In the genomic region with DNA sequence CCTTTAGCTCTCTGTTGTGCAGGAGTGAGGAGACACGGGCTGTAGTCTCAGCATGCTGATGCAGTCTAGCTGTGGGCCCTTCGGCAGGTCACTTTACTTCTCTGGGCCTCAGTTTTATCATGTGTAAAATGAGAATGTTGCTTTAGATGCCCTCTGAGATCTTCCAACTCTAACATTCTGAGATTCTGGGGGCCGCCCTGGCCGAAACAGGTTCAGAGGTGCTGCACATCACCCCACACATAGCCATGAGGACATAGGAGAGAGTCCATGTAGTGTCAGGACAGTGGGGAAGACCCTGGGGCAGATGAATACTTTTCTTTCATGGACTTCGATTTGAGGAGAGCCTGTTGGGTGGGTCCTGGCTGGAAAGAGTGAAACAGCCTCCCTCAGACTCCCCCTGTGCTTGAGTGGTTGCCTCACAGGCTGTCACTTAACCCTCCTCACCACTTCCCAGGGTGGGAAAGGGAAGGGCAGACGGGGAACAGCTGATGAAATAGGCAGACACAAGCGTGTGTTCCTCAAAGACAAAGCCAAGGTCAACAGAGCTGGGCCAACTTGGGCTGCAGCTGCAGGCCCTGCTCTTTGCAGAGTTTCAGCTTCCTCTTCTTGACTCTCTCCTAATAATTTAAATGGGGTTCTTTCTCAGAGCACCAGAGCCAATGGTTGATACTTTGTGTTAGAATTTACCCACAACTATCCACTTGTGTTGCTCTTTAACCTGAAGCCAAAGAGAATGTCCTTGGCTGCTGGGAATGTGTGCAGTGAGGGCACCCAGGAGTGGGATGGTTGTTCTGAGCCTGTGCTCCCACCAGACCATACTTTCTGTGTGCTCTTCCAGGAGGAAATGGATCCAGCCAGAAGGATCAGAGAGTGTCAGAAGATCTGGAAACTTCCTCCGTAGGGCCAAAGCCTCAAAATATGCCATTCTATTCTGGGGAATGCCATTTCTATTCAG, we compare ENCODE assay signal across 1 cellular context.
TF ChIP-seq lines count a peak whose summit lies in the region.

No MANE protein-coding gene starts in this region.

TF ChIP-seq in HepG2, 621 proteins besides CTCF, POLR2A, EP300 and RAD21 (continued from another document and continues in another):
- TF ChIP-seq ZNF879 (CRISPR knock-in tag; IDR thresholded peaks at IDR 0.05) (no peak), YEATS4 (CRISPR knock-in tag; IDR thresholded peaks at IDR 0.05; ENCODE audit: borderline replicate concordance) (no peak), ELF1 (CRISPR knock-in tag; IDR thresholded peaks at IDR 0.05) (no peak; the same call in 1 of the 2 replicates), RNF2 (conservative IDR thresholded peaks at IDR 0.05; ENCODE audit: low read depth) (no peak), NFIC (IDR thresholded peaks at IDR 0.05; ENCODE audit: low read length) (no peak), ATM (IDR thresholded peaks at IDR 0.05; ENCODE audit: borderline replicate concordance) (no peak), ZNF451 (CRISPR knock-in tag; IDR thresholded peaks at IDR 0.05) (no peak), ZNF550 (CRISPR knock-in tag; IDR thresholded peaks at IDR 0.05; ENCODE audit: borderline replicate concordance) (no peak), ADNP (CRISPR knock-in tag; IDR thresholded peaks at IDR 0.05) (no peak), FOXP1 (IDR thresholded peaks at IDR 0.05) (no peak), FOXP1 (CRISPR knock-in tag; IDR thresholded peaks at IDR 0.05) (no peak), POLR2AphosphoS2 (IDR thresholded peaks at IDR 0.05; ENCODE audit: low read depth, low read length) (no peak), RXRA (CRISPR knock-in tag; IDR thresholded peaks at IDR 0.05) (0 out of 2 replicates have a peak, but pooled peaks have one; percentile 35), PRMT3 (CRISPR knock-in tag; IDR thresholded peaks at IDR 0.05; ENCODE audit: borderline replicate concordance, low read depth) (no peak), U2AF2 (IDR thresholded peaks at IDR 0.05; ENCODE audit: low read depth, low read length) (no peak), TAF1 (CRISPR knock-in tag; IDR thresholded peaks at IDR 0.05) (no peak), CBX5 (CRISPR knock-in tag; IDR thresholded peaks at IDR 0.05; ENCODE audit: borderline replicate concordance) (no peak), HMG20A (CRISPR knock-in tag; IDR thresholded peaks at IDR 0.05; ENCODE audit: borderline replicate concordance) (peak; percentile 48; the same call in 1 of the 2 replicates), NFKB2 (CRISPR knock-in tag; IDR thresholded peaks at IDR 0.05; ENCODE audit: borderline replicate concordance) (no peak), PLRG1 (conservative IDR thresholded peaks at IDR 0.05) (no peak), ZNF343 (CRISPR knock-in tag; IDR thresholded peaks at IDR 0.05) (no peak), KDM1A (CRISPR knock-in tag; IDR thresholded peaks at IDR 0.05) (no peak), HNF4G (IDR thresholded peaks at IDR 0.05; ENCODE audit: borderline replicate concordance, low read depth, low read length) (no peak), HNF4G (CRISPR knock-in tag; IDR thresholded peaks at IDR 0.05; ENCODE audit: borderline replicate concordance, low read depth) (no peak), FLYWCH1 (CRISPR knock-in tag; IDR thresholded peaks at IDR 0.05) (no peak), ZFP62 (CRISPR knock-in tag; IDR thresholded peaks at IDR 0.05) (no peak), MIER2 (CRISPR knock-in tag; IDR thresholded peaks at IDR 0.05) (no peak), ZSCAN21 (CRISPR knock-in tag; IDR thresholded peaks at IDR 0.05; ENCODE audit: borderline replicate concordance) (no peak), ZNF572 (CRISPR knock-in tag; IDR thresholded peaks at IDR 0.05) (no peak), AGO2 (optimal IDR thresholded peaks at IDR 0.05; ENCODE audit: low read depth, low read length) (no peak), SALL1 (CRISPR knock-in tag; IDR thresholded peaks at IDR 0.05) (peak; percentile 81), BCL6 (CRISPR knock-in tag; IDR thresholded peaks at IDR 0.05) (peak; percentile 89)
- TF ChIP-seq, protein P1, sequence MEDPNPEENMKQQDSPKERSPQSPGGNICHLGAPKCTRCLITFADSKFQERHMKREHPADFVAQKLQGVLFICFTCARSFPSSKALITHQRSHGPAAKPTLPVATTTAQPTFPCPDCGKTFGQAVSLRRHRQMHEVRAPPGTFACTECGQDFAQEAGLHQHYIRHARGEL (CRISPR knock-in tag; IDR thresholded peaks at IDR 0.05), result no peak
- TF ChIP-seq, protein P2, sequence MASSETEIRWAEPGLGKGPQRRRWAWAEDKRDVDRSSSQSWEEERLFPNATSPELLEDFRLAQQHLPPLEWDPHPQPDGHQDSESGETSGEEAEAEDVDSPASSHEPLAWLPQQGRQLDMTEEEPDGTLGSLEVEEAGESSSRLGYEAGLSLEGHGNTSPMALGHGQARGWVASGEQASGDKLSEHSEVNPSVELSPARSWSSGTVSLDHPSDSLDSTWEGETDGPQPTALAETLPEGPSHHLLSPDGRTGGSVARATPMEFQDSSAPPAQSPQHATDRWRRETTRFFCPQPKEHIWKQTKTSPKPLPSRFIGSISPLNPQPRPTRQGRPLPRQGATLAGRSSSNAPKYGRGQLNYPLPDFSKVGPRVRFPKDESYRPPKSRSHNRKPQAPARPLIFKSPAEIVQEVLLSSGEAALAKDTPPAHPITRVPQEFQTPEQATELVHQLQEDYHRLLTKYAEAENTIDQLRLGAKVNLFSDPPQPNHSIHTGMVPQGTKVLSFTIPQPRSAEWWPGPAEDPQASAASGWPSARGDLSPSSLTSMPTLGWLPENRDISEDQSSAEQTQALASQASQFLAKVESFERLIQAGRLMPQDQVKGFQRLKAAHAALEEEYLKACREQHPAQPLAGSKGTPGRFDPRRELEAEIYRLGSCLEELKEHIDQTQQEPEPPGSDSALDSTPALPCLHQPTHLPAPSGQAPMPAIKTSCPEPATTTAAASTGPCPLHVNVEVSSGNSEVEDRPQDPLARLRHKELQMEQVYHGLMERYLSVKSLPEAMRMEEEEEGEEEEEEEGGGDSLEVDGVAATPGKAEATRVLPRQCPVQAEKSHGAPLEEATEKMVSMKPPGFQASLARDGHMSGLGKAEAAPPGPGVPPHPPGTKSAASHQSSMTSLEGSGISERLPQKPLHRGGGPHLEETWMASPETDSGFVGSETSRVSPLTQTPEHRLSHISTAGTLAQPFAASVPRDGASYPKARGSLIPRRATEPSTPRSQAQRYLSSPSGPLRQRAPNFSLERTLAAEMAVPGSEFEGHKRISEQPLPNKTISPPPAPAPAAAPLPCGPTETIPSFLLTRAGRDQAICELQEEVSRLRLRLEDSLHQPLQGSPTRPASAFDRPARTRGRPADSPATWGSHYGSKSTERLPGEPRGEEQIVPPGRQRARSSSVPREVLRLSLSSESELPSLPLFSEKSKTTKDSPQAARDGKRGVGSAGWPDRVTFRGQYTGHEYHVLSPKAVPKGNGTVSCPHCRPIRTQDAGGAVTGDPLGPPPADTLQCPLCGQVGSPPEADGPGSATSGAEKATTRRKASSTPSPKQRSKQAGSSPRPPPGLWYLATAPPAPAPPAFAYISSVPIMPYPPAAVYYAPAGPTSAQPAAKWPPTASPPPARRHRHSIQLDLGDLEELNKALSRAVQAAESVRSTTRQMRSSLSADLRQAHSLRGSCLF (CRISPR knock-in tag; IDR thresholded peaks at IDR 0.05; ENCODE audit: borderline replicate concordance), result no peak
- TF ChIP-seq, protein P3, sequence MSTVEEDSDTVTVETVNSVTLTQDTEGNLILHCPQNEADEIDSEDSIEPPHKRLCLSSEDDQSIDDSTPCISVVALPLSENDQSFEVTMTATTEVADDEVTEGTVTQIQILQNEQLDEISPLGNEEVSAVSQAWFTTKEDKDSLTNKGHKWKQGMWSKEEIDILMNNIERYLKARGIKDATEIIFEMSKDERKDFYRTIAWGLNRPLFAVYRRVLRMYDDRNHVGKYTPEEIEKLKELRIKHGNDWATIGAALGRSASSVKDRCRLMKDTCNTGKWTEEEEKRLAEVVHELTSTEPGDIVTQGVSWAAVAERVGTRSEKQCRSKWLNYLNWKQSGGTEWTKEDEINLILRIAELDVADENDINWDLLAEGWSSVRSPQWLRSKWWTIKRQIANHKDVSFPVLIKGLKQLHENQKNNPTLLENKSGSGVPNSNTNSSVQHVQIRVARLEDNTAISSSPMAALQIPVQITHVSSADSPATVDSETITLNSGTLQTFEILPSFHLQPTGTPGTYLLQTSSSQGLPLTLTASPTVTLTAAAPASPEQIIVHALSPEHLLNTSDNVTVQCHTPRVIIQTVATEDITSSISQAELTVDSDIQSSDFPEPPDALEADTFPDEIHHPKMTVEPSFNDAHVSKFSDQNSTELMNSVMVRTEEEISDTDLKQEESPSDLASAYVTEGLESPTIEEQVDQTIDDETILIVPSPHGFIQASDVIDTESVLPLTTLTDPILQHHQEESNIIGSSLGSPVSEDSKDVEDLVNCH (CRISPR knock-in tag; IDR thresholded peaks at IDR 0.05), result no peak
- TF ChIP-seq, protein P4, sequence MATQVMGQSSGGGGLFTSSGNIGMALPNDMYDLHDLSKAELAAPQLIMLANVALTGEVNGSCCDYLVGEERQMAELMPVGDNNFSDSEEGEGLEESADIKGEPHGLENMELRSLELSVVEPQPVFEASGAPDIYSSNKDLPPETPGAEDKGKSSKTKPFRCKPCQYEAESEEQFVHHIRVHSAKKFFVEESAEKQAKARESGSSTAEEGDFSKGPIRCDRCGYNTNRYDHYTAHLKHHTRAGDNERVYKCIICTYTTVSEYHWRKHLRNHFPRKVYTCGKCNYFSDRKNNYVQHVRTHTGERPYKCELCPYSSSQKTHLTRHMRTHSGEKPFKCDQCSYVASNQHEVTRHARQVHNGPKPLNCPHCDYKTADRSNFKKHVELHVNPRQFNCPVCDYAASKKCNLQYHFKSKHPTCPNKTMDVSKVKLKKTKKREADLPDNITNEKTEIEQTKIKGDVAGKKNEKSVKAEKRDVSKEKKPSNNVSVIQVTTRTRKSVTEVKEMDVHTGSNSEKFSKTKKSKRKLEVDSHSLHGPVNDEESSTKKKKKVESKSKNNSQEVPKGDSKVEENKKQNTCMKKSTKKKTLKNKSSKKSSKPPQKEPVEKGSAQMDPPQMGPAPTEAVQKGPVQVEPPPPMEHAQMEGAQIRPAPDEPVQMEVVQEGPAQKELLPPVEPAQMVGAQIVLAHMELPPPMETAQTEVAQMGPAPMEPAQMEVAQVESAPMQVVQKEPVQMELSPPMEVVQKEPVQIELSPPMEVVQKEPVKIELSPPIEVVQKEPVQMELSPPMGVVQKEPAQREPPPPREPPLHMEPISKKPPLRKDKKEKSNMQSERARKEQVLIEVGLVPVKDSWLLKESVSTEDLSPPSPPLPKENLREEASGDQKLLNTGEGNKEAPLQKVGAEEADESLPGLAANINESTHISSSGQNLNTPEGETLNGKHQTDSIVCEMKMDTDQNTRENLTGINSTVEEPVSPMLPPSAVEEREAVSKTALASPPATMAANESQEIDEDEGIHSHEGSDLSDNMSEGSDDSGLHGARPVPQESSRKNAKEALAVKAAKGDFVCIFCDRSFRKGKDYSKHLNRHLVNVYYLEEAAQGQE (IDR thresholded peaks at IDR 0.05; ENCODE audit: borderline replicate concordance in 1 of 2, low read depth in 1 of 2, low read length in 2 of 2), result no peak
- TF ChIP-seq, protein P5, sequence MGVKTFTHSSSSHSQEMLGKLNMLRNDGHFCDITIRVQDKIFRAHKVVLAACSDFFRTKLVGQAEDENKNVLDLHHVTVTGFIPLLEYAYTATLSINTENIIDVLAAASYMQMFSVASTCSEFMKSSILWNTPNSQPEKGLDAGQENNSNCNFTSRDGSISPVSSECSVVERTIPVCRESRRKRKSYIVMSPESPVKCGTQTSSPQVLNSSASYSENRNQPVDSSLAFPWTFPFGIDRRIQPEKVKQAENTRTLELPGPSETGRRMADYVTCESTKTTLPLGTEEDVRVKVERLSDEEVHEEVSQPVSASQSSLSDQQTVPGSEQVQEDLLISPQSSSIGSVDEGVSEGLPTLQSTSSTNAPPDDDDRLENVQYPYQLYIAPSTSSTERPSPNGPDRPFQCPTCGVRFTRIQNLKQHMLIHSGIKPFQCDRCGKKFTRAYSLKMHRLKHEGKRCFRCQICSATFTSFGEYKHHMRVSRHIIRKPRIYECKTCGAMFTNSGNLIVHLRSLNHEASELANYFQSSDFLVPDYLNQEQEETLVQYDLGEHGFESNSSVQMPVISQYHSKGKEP (CRISPR knock-in tag; IDR thresholded peaks at IDR 0.05), result no peak
- TF ChIP-seq, protein P6, sequence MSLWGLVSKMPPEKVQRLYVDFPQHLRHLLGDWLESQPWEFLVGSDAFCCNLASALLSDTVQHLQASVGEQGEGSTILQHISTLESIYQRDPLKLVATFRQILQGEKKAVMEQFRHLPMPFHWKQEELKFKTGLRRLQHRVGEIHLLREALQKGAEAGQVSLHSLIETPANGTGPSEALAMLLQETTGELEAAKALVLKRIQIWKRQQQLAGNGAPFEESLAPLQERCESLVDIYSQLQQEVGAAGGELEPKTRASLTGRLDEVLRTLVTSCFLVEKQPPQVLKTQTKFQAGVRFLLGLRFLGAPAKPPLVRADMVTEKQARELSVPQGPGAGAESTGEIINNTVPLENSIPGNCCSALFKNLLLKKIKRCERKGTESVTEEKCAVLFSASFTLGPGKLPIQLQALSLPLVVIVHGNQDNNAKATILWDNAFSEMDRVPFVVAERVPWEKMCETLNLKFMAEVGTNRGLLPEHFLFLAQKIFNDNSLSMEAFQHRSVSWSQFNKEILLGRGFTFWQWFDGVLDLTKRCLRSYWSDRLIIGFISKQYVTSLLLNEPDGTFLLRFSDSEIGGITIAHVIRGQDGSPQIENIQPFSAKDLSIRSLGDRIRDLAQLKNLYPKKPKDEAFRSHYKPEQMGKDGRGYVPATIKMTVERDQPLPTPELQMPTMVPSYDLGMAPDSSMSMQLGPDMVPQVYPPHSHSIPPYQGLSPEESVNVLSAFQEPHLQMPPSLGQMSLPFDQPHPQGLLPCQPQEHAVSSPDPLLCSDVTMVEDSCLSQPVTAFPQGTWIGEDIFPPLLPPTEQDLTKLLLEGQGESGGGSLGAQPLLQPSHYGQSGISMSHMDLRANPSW (CRISPR knock-in tag; IDR thresholded peaks at IDR 0.05; ENCODE audit: borderline replicate concordance), result no peak
- TF ChIP-seq, protein P7, sequence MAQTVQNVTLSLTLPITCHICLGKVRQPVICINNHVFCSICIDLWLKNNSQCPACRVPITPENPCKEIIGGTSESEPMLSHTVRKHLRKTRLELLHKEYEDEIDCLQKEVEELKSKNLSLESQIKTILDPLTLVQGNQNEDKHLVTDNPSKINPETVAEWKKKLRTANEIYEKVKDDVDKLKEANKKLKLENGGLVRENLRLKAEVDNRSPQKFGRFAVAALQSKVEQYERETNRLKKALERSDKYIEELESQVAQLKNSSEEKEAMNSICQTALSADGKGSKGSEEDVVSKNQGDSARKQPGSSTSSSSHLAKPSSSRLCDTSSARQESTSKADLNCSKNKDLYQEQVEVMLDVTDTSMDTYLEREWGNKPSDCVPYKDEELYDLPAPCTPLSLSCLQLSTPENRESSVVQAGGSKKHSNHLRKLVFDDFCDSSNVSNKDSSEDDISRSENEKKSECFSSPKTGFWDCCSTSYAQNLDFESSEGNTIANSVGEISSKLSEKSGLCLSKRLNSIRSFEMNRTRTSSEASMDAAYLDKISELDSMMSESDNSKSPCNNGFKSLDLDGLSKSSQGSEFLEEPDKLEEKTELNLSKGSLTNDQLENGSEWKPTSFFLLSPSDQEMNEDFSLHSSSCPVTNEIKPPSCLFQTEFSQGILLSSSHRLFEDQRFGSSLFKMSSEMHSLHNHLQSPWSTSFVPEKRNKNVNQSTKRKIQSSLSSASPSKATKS (CRISPR knock-in tag; IDR thresholded peaks at IDR 0.05), result no peak
- TF ChIP-seq, protein P8, sequence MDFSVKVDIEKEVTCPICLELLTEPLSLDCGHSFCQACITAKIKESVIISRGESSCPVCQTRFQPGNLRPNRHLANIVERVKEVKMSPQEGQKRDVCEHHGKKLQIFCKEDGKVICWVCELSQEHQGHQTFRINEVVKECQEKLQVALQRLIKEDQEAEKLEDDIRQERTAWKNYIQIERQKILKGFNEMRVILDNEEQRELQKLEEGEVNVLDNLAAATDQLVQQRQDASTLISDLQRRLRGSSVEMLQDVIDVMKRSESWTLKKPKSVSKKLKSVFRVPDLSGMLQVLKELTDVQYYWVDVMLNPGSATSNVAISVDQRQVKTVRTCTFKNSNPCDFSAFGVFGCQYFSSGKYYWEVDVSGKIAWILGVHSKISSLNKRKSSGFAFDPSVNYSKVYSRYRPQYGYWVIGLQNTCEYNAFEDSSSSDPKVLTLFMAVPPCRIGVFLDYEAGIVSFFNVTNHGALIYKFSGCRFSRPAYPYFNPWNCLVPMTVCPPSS (IDR thresholded peaks at IDR 0.05), result no peak
